In the genomic region with DNA sequence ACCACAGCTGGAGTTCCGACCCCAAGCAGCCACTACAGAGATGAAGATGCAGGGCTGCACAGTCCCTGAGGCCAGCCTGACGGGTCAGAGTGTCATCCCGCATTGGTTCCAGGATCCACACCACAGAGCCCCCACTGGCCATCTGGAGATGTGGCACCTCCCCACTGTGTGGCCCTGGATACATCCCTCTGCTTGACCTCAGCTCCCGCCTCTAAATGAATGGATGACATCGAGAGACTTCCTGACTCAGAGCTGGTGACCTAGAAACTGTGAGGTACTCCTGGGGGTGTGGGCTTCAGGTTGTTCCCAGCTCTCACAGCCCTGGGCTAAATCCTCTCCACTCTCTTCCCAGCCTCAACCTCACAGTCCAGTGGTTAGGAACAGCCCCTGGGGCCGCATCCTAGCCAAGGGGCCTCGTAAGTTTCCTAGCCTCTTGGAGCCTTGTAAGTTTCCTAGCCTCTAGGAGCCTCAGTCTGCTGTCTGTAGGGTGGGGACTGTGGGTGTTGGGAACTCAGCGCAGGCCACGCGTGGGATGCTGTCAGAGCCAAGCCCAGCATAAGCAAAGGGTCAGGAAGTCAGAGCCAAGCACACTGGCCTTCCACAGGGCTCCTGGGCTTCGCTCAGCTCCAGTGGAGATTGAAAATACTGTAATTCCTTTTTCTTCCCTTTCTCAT, we compare ENCODE assay signal across 1 cellular context.
TF ChIP-seq lines count a peak whose summit lies in the region.

No MANE protein-coding gene starts in this region.

TF ChIP-seq in GM23338, 12 proteins besides CTCF, POLR2A, EP300 and RAD21 (continued from another document):
- TF ChIP-seq, protein P1, sequence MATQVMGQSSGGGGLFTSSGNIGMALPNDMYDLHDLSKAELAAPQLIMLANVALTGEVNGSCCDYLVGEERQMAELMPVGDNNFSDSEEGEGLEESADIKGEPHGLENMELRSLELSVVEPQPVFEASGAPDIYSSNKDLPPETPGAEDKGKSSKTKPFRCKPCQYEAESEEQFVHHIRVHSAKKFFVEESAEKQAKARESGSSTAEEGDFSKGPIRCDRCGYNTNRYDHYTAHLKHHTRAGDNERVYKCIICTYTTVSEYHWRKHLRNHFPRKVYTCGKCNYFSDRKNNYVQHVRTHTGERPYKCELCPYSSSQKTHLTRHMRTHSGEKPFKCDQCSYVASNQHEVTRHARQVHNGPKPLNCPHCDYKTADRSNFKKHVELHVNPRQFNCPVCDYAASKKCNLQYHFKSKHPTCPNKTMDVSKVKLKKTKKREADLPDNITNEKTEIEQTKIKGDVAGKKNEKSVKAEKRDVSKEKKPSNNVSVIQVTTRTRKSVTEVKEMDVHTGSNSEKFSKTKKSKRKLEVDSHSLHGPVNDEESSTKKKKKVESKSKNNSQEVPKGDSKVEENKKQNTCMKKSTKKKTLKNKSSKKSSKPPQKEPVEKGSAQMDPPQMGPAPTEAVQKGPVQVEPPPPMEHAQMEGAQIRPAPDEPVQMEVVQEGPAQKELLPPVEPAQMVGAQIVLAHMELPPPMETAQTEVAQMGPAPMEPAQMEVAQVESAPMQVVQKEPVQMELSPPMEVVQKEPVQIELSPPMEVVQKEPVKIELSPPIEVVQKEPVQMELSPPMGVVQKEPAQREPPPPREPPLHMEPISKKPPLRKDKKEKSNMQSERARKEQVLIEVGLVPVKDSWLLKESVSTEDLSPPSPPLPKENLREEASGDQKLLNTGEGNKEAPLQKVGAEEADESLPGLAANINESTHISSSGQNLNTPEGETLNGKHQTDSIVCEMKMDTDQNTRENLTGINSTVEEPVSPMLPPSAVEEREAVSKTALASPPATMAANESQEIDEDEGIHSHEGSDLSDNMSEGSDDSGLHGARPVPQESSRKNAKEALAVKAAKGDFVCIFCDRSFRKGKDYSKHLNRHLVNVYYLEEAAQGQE (IDR thresholded peaks at IDR 0.05; ENCODE audit: unreplicated experiment): no peak
- TF ChIP-seq, protein P2, sequence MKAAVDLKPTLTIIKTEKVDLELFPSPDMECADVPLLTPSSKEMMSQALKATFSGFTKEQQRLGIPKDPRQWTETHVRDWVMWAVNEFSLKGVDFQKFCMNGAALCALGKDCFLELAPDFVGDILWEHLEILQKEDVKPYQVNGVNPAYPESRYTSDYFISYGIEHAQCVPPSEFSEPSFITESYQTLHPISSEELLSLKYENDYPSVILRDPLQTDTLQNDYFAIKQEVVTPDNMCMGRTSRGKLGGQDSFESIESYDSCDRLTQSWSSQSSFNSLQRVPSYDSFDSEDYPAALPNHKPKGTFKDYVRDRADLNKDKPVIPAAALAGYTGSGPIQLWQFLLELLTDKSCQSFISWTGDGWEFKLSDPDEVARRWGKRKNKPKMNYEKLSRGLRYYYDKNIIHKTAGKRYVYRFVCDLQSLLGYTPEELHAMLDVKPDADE (IDR thresholded peaks at IDR 0.05): no peak
- TF ChIP-seq CREB1 (CRISPR knock-in tag; IDR thresholded peaks at IDR 0.05; ENCODE audit: low read depth): no peak
- TF ChIP-seq, protein P3, sequence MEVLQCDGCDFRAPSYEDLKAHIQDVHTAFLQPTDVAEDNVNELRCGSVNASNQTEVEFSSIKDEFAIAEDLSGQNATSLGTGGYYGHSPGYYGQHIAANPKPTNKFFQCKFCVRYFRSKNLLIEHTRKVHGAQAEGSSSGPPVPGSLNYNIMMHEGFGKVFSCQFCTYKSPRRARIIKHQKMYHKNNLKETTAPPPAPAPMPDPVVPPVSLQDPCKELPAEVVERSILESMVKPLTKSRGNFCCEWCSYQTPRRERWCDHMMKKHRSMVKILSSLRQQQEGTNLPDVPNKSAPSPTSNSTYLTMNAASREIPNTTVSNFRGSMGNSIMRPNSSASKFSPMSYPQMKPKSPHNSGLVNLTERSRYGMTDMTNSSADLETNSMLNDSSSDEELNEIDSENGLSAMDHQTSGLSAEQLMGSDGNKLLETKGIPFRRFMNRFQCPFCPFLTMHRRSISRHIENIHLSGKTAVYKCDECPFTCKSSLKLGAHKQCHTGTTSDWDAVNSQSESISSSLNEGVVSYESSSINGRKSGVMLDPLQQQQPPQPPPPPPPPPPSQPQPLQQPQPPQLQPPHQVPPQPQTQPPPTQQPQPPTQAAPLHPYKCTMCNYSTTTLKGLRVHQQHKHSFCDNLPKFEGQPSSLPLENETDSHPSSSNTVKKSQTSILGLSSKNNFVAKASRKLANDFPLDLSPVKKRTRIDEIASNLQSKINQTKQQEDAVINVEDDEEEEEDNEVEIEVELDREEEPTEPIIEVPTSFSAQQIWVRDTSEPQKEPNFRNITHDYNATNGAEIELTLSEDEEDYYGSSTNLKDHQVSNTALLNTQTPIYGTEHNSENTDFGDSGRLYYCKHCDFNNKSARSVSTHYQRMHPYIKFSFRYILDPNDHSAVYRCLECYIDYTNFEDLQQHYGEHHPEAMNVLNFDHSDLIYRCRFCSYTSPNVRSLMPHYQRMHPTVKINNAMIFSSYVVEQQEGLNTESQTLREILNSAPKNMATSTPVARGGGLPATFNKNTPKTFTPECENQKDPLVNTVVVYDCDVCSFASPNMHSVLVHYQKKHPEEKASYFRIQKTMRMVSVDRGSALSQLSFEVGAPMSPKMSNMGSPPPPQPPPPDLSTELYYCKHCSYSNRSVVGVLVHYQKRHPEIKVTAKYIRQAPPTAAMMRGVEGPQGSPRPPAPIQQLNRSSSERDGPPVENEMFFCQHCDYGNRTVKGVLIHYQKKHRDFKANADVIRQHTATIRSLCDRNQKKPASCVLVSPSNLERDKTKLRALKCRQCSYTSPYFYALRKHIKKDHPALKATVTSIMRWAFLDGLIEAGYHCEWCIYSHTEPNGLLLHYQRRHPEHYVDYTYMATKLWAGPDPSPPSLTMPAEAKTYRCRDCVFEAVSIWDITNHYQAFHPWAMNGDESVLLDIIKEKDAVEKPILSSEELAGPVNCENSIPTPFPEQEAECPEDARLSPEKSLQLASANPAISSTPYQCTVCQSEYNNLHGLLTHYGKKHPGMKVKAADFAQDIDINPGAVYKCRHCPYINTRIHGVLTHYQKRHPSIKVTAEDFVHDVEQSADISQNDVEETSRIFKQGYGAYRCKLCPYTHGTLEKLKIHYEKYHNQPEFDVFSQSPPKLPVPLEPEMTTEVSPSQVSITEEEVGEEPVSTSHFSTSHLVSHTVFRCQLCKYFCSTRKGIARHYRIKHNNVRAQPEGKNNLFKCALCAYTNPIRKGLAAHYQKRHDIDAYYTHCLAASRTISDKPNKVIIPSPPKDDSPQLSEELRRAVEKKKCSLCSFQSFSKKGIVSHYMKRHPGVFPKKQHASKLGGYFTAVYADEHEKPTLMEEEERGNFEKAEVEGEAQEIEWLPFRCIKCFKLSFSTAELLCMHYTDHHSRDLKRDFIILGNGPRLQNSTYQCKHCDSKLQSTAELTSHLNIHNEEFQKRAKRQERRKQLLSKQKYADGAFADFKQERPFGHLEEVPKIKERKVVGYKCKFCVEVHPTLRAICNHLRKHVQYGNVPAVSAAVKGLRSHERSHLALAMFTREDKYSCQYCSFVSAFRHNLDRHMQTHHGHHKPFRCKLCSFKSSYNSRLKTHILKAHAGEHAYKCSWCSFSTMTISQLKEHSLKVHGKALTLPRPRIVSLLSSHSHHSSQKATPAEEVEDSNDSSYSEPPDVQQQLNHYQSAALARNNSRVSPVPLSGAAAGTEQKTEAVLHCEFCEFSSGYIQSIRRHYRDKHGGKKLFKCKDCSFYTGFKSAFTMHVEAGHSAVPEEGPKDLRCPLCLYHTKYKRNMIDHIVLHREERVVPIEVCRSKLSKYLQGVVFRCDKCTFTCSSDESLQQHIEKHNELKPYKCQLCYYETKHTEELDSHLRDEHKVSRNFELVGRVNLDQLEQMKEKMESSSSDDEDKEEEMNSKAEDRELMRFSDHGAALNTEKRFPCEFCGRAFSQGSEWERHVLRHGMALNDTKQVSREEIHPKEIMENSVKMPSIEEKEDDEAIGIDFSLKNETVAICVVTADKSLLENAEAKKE (CRISPR knock-in tag; IDR thresholded peaks at IDR 0.05): no peak
- no peak for TF ChIP-seq ZNF331 (CRISPR knock-in tag; IDR thresholded peaks at IDR 0.05; ENCODE audit: low read depth)
- TF ChIP-seq JUNB (IDR thresholded peaks at IDR 0.05; ENCODE audit: unreplicated experiment): no peak
- no peak for TF ChIP-seq POLR2AphosphoS5 (IDR thresholded peaks at IDR 0.05; ENCODE audit: low read depth)
